10 cellular contexts compared by ENCODE assay signal in genomic region chr1:229325873-229326502, GRCh38. TPM values are rescaled to one million over a fixed set of nuclear protein-coding genes. Genes with fewer than 3 reads are reported as not detected.
DNase-seq lines count a peak whose midpoint lies in the region; ATAC-seq, FAIRE-seq and TF ChIP-seq lines count a peak whose summit lies in the region.
"Had no signal": no experiment of that assay in that cellular context is flagged by ENCODE, and none has a peak within 500 bp of the region (broad histone marks: within the 10 kb centered on the region; RNA-seq: fewer than 3 reads in every experiment).

No MANE protein-coding gene starts in this region.

- H2BK20ac ChIP-seq in IMR-90 (ENCODE audit: low read depth, low read length) = no peak overlapping the region

- H3K9ac ChIP-seq in IMR-90 (ENCODE audit: low read depth, low read length) = no peak overlapping the region; the same call in 1 of the 2 replicates
- H3K9ac ChIP-seq in K562 (ENCODE audit: insufficient read depth in 1 of 2, low read depth in 2 of 2, low read length in 2 of 2) = peak overlapping the region in 1 of 2 experiments; percentile 27; a peak in 1 of 4 replicates

- FAIRE-seq in D721Med (lab: Jason Lieb, UNC) (peak; percentile 97), K562 (lab: Jason Lieb, UNC) (no peak)

- H4K8ac ChIP-seq in IMR-90 (ENCODE audit: low read depth in 2 of 2, low read length in 2 of 2) = peak overlapping the region in 1 of 2 experiments; percentile 16; a peak in 2 of 4 replicates

- H4K5ac ChIP-seq in IMR-90 (ENCODE audit: low read depth, low read length) = no peak overlapping the region

- H2BK15ac ChIP-seq in IMR-90 (ENCODE audit: low read depth, low read length) = no peak overlapping the region

- ATAC-seq in IMR-90 (ENCODE audit: low read depth) (peak; percentile 38; the same call in 1 of the 2 replicates), K562 (no peak), HG02610 (IDR thresholded peaks at IDR 0.05; ENCODE audit: unreplicated experiment) (no peak)

- no peak overlapping the region for H2AK5ac ChIP-seq in IMR-90 (ENCODE audit: low read depth, low read length)

- peak overlapping the region; percentile 89 for H3K4me2 ChIP-seq in IMR-90 (ENCODE audit: low read depth, low read length)
- H3K4me2 ChIP-seq in K562 (ENCODE audit: insufficient read depth, low read length) = no peak overlapping the region

- H3K79me1 ChIP-seq in IMR-90 (ENCODE audit: low read depth in 1 of 2, low read length in 2 of 2) = peaks cover 2 to 6% of the 10 kb centered on the region in 2 experiments; a peak in 1 of 4 replicates

- in situ Hi-C loops in IMR-90 (cut with MboI; ENCODE audit: low sequenced_read_pairs) = no loop called here
- in situ Hi-C loops in K562 (cut with MboI) = no loop called here

- H2AK9ac ChIP-seq in IMR-90 (replicated peaks; ENCODE audit: low read depth, low read length, poor library complexity) = no peak overlapping the region

- no peak overlapping the region for H2BK120ac ChIP-seq in IMR-90 (ENCODE audit: low read depth, low read length)

- H3K4me3 Mint-ChIP-seq in neural crest cell = no peak overlapping the region

- no peak overlapping the region for H4K91ac ChIP-seq in IMR-90 (ENCODE audit: insufficient read depth, low read depth, low read length)

- H3K14ac ChIP-seq in IMR-90 (replicated peaks; ENCODE audit: low read depth, low read length) = no peak overlapping the region

- peaks cover 15% of the 10 kb centered on the region for H3K4me1 Mint-ChIP-seq in neural crest cell

- no peaks in the 10 kb centered on the region for H4K20me1 ChIP-seq in IMR-90 (ENCODE audit: insufficient read depth, low read length)
- H4K20me1 ChIP-seq in K562 (replicated peaks; ENCODE audit: control insufficient read depth, insufficient read depth, low read length) = no peaks in the 10 kb centered on the region; the same call in 1 of the 2 replicates

- no peak for TF ChIP-seq EP300 in K562 (IDR thresholded peaks at IDR 0.05; ENCODE audit: low read length)

- H3K9me3 ChIP-seq in IMR-90 (ENCODE audit: control insufficient read depth, insufficient read depth, low read length) = no peaks in the 10 kb centered on the region
- H3K9me3 ChIP-seq in K562 (replicated peaks; ENCODE audit: control insufficient read depth, insufficient read depth, low read depth, low read length) = no peaks in the 10 kb centered on the region
- H3K9me3 ChIP-seq in left ventricle myocardium inferior (replicated peaks) = no peaks in the 10 kb centered on the region

- H3K36me3 ChIP-seq in IMR-90 (ENCODE audit: control insufficient read depth, insufficient read depth, low read length) (peaks cover 11% of the 10 kb centered on the region), K562 (ENCODE audit: control insufficient read depth, insufficient read depth, low read length) (peaks cover 66% of the 10 kb centered on the region), left ventricle myocardium inferior (peaks cover 41% of the 10 kb centered on the region)

- intact Hi-C loops in IMR-90 (cut with micrococcal nuclease) = no loop called here
- intact Hi-C loops in K562 (cut with micrococcal nuclease) = no loop called here
- intact Hi-C loops in left ventricle myocardium inferior (cut with micrococcal nuclease) = no loop called here

- H3K23ac ChIP-seq in IMR-90 (ENCODE audit: low read depth, low read length) = no peak overlapping the region

- 60% methylated on average over 1 of the region's 10 CpGs; no CpG with 5 or more reads in 1 of the 2 experiments for WGBS in IMR-90 (ENCODE audit: extremely low coverage in 2 of 2, insufficient read length in 1 of 2), 2 experiments
- 77% methylated on average over 10 of the region's 10 CpGs for WGBS in K562 (ENCODE audit: insufficient coverage, low coverage, missing lambda C conversion rate)

- DNase-seq in D721Med (ENCODE audit: insufficient read length, low spot score) = no peak
- no peak for DNase-seq in IMR-90
- DNase-seq in K562 (ENCODE audit: extremely low read depth in 1 of 4, low spot score in 3 of 4) = no peak
- DNase-seq in neural crest cell (ENCODE audit: low read depth, low spot score) = no peak
- no peak for DNase-seq in activated CD4-positive, CD25-positive, alpha-beta regulatory T cell (lab: John Stamatoyannopoulos, UW)
- no peak for DNase-seq in left ventricle myocardium inferior
- DNase-seq: mesenchymal stem cell, NCI-H146 had no signal

- H2AFZ ChIP-seq in IMR-90 (replicated peaks; ENCODE audit: low read length, poor library complexity) (no peak overlapping the region), K562 (ENCODE audit: low read depth, low read length) (no peak overlapping the region)

- no peak for TF ChIP-seq RAD21 in IMR-90 (IDR thresholded peaks at IDR 0.05; ENCODE audit: low read length)
- no peak for TF ChIP-seq RAD21 in K562 (CRISPR knock-in tag; conservative IDR thresholded peaks at IDR 0.05 in 1 of 2, IDR thresholded peaks at IDR 0.05 in 1 of 2)

- H3K27me3 ChIP-seq in IMR-90 (ENCODE audit: control insufficient read depth, insufficient read depth, low read length) (no peaks in the 10 kb centered on the region), K562 (ENCODE audit: control insufficient read depth in 2 of 2, insufficient read depth in 2 of 2, low read length in 2 of 2) (no peaks in the 10 kb centered on the region), left ventricle myocardium inferior (ENCODE audit: low read depth) (no peaks in the 10 kb centered on the region)

- peak overlapping the region; percentile 88 for H3K27ac Mint-ChIP-seq in neural crest cell (ENCODE audit: unreplicated experiment)

- H3K27me3 Mint-ChIP-seq in neural crest cell (ENCODE audit: low read depth) = no peaks in the 10 kb centered on the region

- dilution Hi-C loops in IMR-90 (cut with HindIII; ENCODE audit: low sequenced_read_pairs, unreplicated experiment) = no loop called here

- H3K9me3 Mint-ChIP-seq in neural crest cell = no peaks in the 10 kb centered on the region
- H3K9me3 Mint-ChIP-seq: activated naive CD4-positive, alpha-beta T cell treated with anti-CD3 and anti-CD28 coated beads, Interleukin-2, amount 50 U/mL, for 72 hours had no signal

- peaks cover 17% of the 10 kb centered on the region for H3K36me3 Mint-ChIP-seq in neural crest cell (ENCODE audit: low read depth)

- H3K27ac ChIP-seq in IMR-90 (ENCODE audit: insufficient read depth, low read length) = no peak overlapping the region
- no peak overlapping the region for H3K27ac ChIP-seq in K562 (ENCODE audit: extremely low read depth, low read depth, low read length)
- H3K27ac ChIP-seq in left ventricle myocardium inferior (replicated peaks) = no peak overlapping the region

- peaks cover 7% of the 10 kb centered on the region for H3K4me1 ChIP-seq in IMR-90 (ENCODE audit: control insufficient read depth, insufficient read depth, low read length)
- no peaks in the 10 kb centered on the region for H3K4me1 ChIP-seq in K562 (replicated peaks in 1 of 2; ENCODE audit: control insufficient read depth in 2 of 2, insufficient read depth in 2 of 2, low read length in 2 of 2)
- no peaks in the 10 kb centered on the region for H3K4me1 ChIP-seq in left ventricle myocardium inferior

- POLR2A ChIA-PET in IMR-90 (lab: Charles Lee; ENCODE audit: unreplicated experiment) (no interaction called here), K562 (lab: Yijun Ruan, JAX) (interaction anchor here (0.7 to 1.2 kb wide), 2 partner anchors 16 to 426 kb away, joined by 3 read pairs; no protein-coding TSS in a partner anchor)

- no peak for TF ChIP-seq CTCF in D721Med (IDR thresholded peaks at IDR 0.05; ENCODE audit: insufficient read depth, missing control alignments)
- no peak for TF ChIP-seq CTCF in IMR-90 (conservative IDR thresholded peaks at IDR 0.05; ENCODE audit: low read depth, low read length)
- TF ChIP-seq CTCF in K562 (IDR thresholded peaks at IDR 0.05 in 2 of 3, conservative IDR thresholded peaks at IDR 0.05 in 1 of 3; ENCODE audit: insufficient read depth in 2 of 3, low read depth in 1 of 3, low read length in 3 of 3) = no peak
- no peak for TF ChIP-seq CTCF in neural crest cell (conservative IDR thresholded peaks at IDR 0.05)
- TF ChIP-seq CTCF in left ventricle myocardium inferior (IDR thresholded peaks at IDR 0.05; ENCODE audit: borderline replicate concordance) = no peak

- H3K79me2 ChIP-seq in K562 (ENCODE audit: control insufficient read depth, insufficient read depth, low read length) = peaks cover 13% of the 10 kb centered on the region; the same call in 1 of the 3 replicates

- peak overlapping the region; percentile 60; the same call in 1 of the 2 replicates for H3K18ac ChIP-seq in IMR-90 (ENCODE audit: low read depth, low read length)

- BruUV-seq in IMR-90 (replicated peaks; lab: Mats Ljungman, UMichigan) = no TSS peak
- no TSS peak for BruUV-seq in K562 (replicated peaks; lab: Mats Ljungman, UMichigan)

- TF ChIP-seq POLR2A in IMR-90 (IDR thresholded peaks at IDR 0.05; ENCODE audit: low read depth, low read length) (no peak), K562 (conservative IDR thresholded peaks at IDR 0.05) (no peak)

- peak overlapping the region; percentile 24; the same call in 1 of the 2 replicates for H3K4me3 ChIP-seq in IMR-90 (ENCODE audit: insufficient read depth, low read depth, low read length)
- no peak overlapping the region for H3K4me3 ChIP-seq in K562
- no peak overlapping the region for H3K4me3 ChIP-seq in left ventricle myocardium inferior

- CTCF ChIA-PET in IMR-90 (lab: Yijun Ruan, JAX) (interaction anchor here (0.9 kb wide), 1 partner anchor 12 kb away, joined by 3 read pairs; no protein-coding TSS in a partner anchor), K562 (lab: Yijun Ruan, JAX; ENCODE audit: low intra/inter-chr PET ratio) (interaction anchor here (0.7 kb wide), 1 partner anchor 53 kb away, joined by 3 read pairs; no protein-coding TSS in a partner anchor)

- no peak overlapping the region for H3K56ac ChIP-seq in IMR-90 (ENCODE audit: extremely low read depth, insufficient read depth, low read length)

- H2BK5ac ChIP-seq in IMR-90 (ENCODE audit: low read depth, low read length, poor library complexity, severe bottlenecking) = no peak overlapping the region

- H3K9me1 ChIP-seq in IMR-90 (ENCODE audit: insufficient read depth, low read length) (no peaks in the 10 kb centered on the region), K562 (ENCODE audit: control insufficient read depth, insufficient read depth, low read length) (no peaks in the 10 kb centered on the region)

- H3K4ac ChIP-seq in IMR-90 (ENCODE audit: low read depth, low read length) = no peak overlapping the region

RNA-seq across cellular contexts. Expression of gene CCSAP, which starts 16.9 kb away (rescaled TPM):
- total RNA-seq in IMR-90 (2012; rRNA removed) = 3.8 and 9.7 TPM in 2 replicates
- polyA plus RNA-seq in IMR-90 (2012; rRNA removed) = 1.8 and 2.3 TPM in 2 replicates
- 0.31 and 0.35 TPM in 2 replicates for polyA plus RNA-seq in IMR-90 (2012; cell fraction: cytosol; rRNA removed)
- polyA plus RNA-seq in IMR-90 (2012; cell fraction: nucleus; rRNA removed; ENCODE audit: low replicate concordance) = 0.41 and 2.7 TPM in 2 replicates
- total RNA-seq in K562 (2011; cell fraction: chromatin; rRNA removed; ENCODE audit: low replicate concordance) = 9.4 and 42.2 TPM in 2 replicates
- total RNA-seq in K562 (2011; cell fraction: nucleolus; rRNA removed) = 6.0 and 8.4 TPM in 2 replicates
- total RNA-seq in K562 (2011; cell fraction: nucleoplasm; rRNA removed) = 19.9 and 28.9 TPM in 2 replicates
- 7.8 and 8.2 TPM in 2 replicates for total RNA-seq in K562 (2014; rRNA removed)
- total RNA-seq in K562 (2014; rRNA removed; fragmentation: Illumina TruSeq; extraction: Trizol) = 13.6 and 14.4 TPM in 2 replicates
- 10.7 and 11.2 TPM in 2 replicates for total RNA-seq in K562 (2015; rRNA removed; fragmentation: Illumina TruSeq; extraction: Trizol)
- total RNA-seq in K562 (2021) = 10.3 and 10.5 TPM in 2 replicates
- 15.9 and 18.4 TPM in 2 replicates for polyA plus RNA-seq in K562 (2011; rRNA removed)
- polyA plus RNA-seq in K562 (2011; cell fraction: cytosol; rRNA removed) = 2.7 and 11.3 TPM in 2 replicates
- polyA plus RNA-seq in K562 (2011; cell fraction: nucleus; rRNA removed) = 8.0 and 22.9 TPM in 2 replicates
- polyA plus RNA-seq in K562 (2012) = 6.5 and 7.3 TPM in 2 replicates
- polyA plus RNA-seq in K562 (2014; fragmentation: Illumina TruSeq; extraction: Trizol) = 6.9 and 9.5 TPM in 2 replicates
- polyA plus RNA-seq in K562 (2014; fragmentation: Nextera tagmentation; extraction: Ambion mirVana) = 1 to 10 TPM; 3.6 to 4.3 TPM
- polyA plus RNA-seq in K562 (2014; rRNA removed) = 6.0 and 8.2 TPM in 2 replicates
- 22.1 and 31.4 TPM in 2 replicates for polyA minus RNA-seq in K562 (2011; rRNA and poly(A)+ RNA removed)
- polyA minus RNA-seq in K562 (2011; cell fraction: cytosol; rRNA and poly(A)+ RNA removed) = 12.0 and 16.3 TPM in 2 replicates
- polyA minus RNA-seq in K562 (2011; cell fraction: nucleus; rRNA and poly(A)+ RNA removed) = 5.0 and 16.2 TPM in 2 replicates
- 9.1 and 10.1 TPM in 2 replicates for total RNA-seq in neural crest cell
- total RNA-seq in left ventricle myocardium inferior = 2.5 TPM

RNA-seq across cellular contexts. Expression of gene RAB4A, which starts 55.1 kb away (rescaled TPM):
- 26.2 and 33.3 TPM in 2 replicates for total RNA-seq in IMR-90 (2012; rRNA removed)
- polyA plus RNA-seq in IMR-90 (2012; rRNA removed) = 23.9 and 25.6 TPM in 2 replicates
- polyA plus RNA-seq in IMR-90 (2012; cell fraction: cytosol; rRNA removed) = 24.6 and 26.8 TPM in 2 replicates
- polyA plus RNA-seq in IMR-90 (2012; cell fraction: nucleus; rRNA removed; ENCODE audit: low replicate concordance) = 9.4 and 14.7 TPM in 2 replicates
- 13.9 and 34.5 TPM in 2 replicates for total RNA-seq in K562 (2011; cell fraction: chromatin; rRNA removed; ENCODE audit: low replicate concordance)
- 7.4 and 7.8 TPM in 2 replicates for total RNA-seq in K562 (2011; cell fraction: nucleolus; rRNA removed)
- total RNA-seq in K562 (2011; cell fraction: nucleoplasm; rRNA removed) = 17.1 and 34.4 TPM in 2 replicates
- total RNA-seq in K562 (2014; rRNA removed) = 33.4 and 58.5 TPM in 2 replicates
- 23.9 and 28.3 TPM in 2 replicates for total RNA-seq in K562 (2014; rRNA removed; fragmentation: Illumina TruSeq; extraction: Trizol)
- total RNA-seq in K562 (2015; rRNA removed; fragmentation: Illumina TruSeq; extraction: Trizol) = 21.9 and 23.2 TPM in 2 replicates
- total RNA-seq in K562 (2021) = 61.0 and 68.3 TPM in 2 replicates
- polyA plus RNA-seq in K562 (2011; rRNA removed) = 33.8 and 35.1 TPM in 2 replicates
- 11.7 and 19.5 TPM in 2 replicates for polyA plus RNA-seq in K562 (2011; cell fraction: cytosol; rRNA removed)
- polyA plus RNA-seq in K562 (2011; cell fraction: nucleus; rRNA removed) = 13.1 and 14.0 TPM in 2 replicates
- 29.8 and 40.1 TPM in 2 replicates for polyA plus RNA-seq in K562 (2012)
- polyA plus RNA-seq in K562 (2014; fragmentation: Illumina TruSeq; extraction: Trizol) = 20.9 and 26.7 TPM in 2 replicates
- polyA plus RNA-seq in K562 (2014; fragmentation: Nextera tagmentation; extraction: Ambion mirVana) = 1 to 10 TPM; 8.3 to 9.7 TPM
- 36.0 and 55.2 TPM in 2 replicates for polyA plus RNA-seq in K562 (2014; rRNA removed)
- polyA minus RNA-seq in K562 (2011; rRNA and poly(A)+ RNA removed) = 13.8 and 18.0 TPM in 2 replicates
- 7.9 and 8.5 TPM in 2 replicates for polyA minus RNA-seq in K562 (2011; cell fraction: cytosol; rRNA and poly(A)+ RNA removed)
- polyA minus RNA-seq in K562 (2011; cell fraction: nucleus; rRNA and poly(A)+ RNA removed) = 10.8 and 11.4 TPM in 2 replicates
- 67.0 and 69.0 TPM in 2 replicates for total RNA-seq in neural crest cell
- total RNA-seq in left ventricle myocardium inferior = 132 TPM
